In genomic region chr6:79186564-79186963, GRCh38 we compare ENCODE assay signal across 18 cellular contexts.
"Had no signal": no experiment of that assay in that cellular context is flagged by ENCODE, and none has a peak within 500 bp of the region (broad histone marks: within the 10 kb centered on the region; RNA-seq: fewer than 3 reads in every experiment).

No MANE protein-coding gene starts in this region.

- H3K36me3 Mint-ChIP-seq: natural killer cell treated with Interleukin-12 subunit alpha and Interleukin-12 subunit beta and Interleukin-15 and Interleukin-18, amount 100 ng/mL, for 72 hours; stimulated activated memory B cell treated with anti-CD40 and anti-IgM and Interleukin-4, amounts not matched to agents 10 μg/mL and 1 μg/mL and 100 μg/mL, for 72 hours had no signal

- H2AFZ ChIP-seq: parathyroid adenoma had no signal

- H3K4me1 Mint-ChIP-seq: stimulated activated memory B cell treated with anti-CD40 and anti-IgM and Interleukin-4, amounts not matched to agents 10 μg/mL and 1 μg/mL and 100 μg/mL, for 72 hours had no signal

- H3K27ac Mint-ChIP-seq: natural killer cell treated with Interleukin-12 subunit alpha and Interleukin-12 subunit beta and Interleukin-15 and Interleukin-18, amount 100 ng/mL, for 72 hours; stimulated activated memory B cell treated with anti-CD40 and anti-IgM and Interleukin-4, amounts not matched to agents 10 μg/mL and 1 μg/mL and 100 μg/mL, for 72 hours; stimulated activated naive CD8-positive, alpha-beta T cell treated with anti-CD3 and anti-CD28 coated beads, Interleukin-15, Interleukin-2, amounts not matched to agents 100 ng/mL and 50 ng/mL, for 24 hours had no signal

- ATAC-seq: foreskin keratinocyte; left lobe of liver; natural killer cell treated with Interleukin-12 subunit alpha and Interleukin-12 subunit beta and Interleukin-15 and Interleukin-18, amount 100 ng/mL, for 72 hours; sciatic nerve; stimulated activated memory B cell treated with anti-CD40 and anti-IgM and Interleukin-4, amounts not matched to agents 10 μg/mL and 1 μg/mL and 100 μg/mL, for 72 hours had no signal

- H3K79me2 ChIP-seq: parathyroid adenoma had no signal

- DNase-seq: colonic mucosa; dermis blood vessel endothelial cell; erythroblast; foreskin keratinocyte; spleen; stimulated activated CD4-positive, alpha-beta T cell treated with anti-CD3 and anti-CD28 coated beads, Interleukin-15, amount 100 ng/mL, for 24 hours; stimulated activated CD4-positive, alpha-beta T cell treated with anti-CD3 and anti-CD28 coated beads, Interleukin-1b, Interleukin-23, amount 100 ng/mL, for 48 hours; stimulated activated CD4-positive, alpha-beta T cell treated with anti-CD3 and anti-CD28 coated beads, Interleukin-4, amount 100 ng/mL, for 24 hours; tibial artery; upper lobe of left lung; uterus had no signal

- H3K9me3 ChIP-seq: colonic mucosa, prostate gland, uterus had no signal

- H3K27me3 ChIP-seq: colonic mucosa, foreskin keratinocyte, spleen, tibial artery, upper lobe of left lung, uterus had no signal

- H3K4me3 ChIP-seq: colonic mucosa, prostate gland, spleen, tibial artery, upper lobe of left lung, uterus had no signal

- H3K27ac ChIP-seq: colonic mucosa, foreskin keratinocyte, parathyroid adenoma, prostate gland, spleen, tibial artery, upper lobe of left lung, uterus had no signal

- H3K4me1 ChIP-seq: colonic mucosa, foreskin keratinocyte, parathyroid adenoma, prostate gland, spleen, upper lobe of left lung, uterus had no signal

- H3K27me3 Mint-ChIP-seq: stimulated activated naive CD8-positive, alpha-beta T cell treated with anti-CD3 and anti-CD28 coated beads, Interleukin-15, Interleukin-2, amounts not matched to agents 100 ng/mL and 50 ng/mL, for 24 hours had no signal

- H3K36me3 ChIP-seq: colonic mucosa, prostate gland, spleen, tibial artery, upper lobe of left lung, uterus had no signal

- H3K9ac ChIP-seq: parathyroid adenoma had no signal

- H3K4me3 Mint-ChIP-seq: natural killer cell treated with Interleukin-12 subunit alpha and Interleukin-12 subunit beta and Interleukin-15 and Interleukin-18, amount 100 ng/mL, for 72 hours; stimulated activated memory B cell treated with anti-CD40 and anti-IgM and Interleukin-4, amounts not matched to agents 10 μg/mL and 1 μg/mL and 100 μg/mL, for 72 hours; stimulated activated naive CD8-positive, alpha-beta T cell treated with anti-CD3 and anti-CD28 coated beads, Interleukin-15, Interleukin-2, amounts not matched to agents 100 ng/mL and 50 ng/mL, for 24 hours had no signal
